ENCODE assay signal across 20 cellular contexts in the genomic region with DNA sequence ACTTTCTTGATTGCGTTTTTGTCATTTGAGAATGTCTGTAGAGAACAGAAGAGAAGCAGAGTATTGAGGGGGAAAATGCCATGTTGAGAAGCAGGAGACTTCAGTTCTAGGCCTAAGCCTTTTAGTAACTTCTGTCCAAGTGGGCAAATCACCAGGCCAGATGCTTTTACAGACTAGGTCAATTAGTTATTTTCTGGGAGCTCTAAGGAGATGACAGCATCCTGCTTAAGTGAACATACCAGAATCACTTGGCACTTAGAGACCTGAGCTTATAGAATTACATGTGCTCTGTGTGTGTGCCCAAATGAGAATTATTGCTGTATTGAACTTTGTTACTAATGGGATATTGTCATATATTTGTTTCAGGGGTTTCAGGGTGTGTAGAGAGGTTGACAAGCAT. TPM values are rescaled to one million over a fixed set of nuclear protein-coding genes. Genes with fewer than 3 reads are reported as not detected.
DNase-seq lines count a peak whose midpoint lies in the region; ATAC-seq and TF ChIP-seq lines count a peak whose summit lies in the region.
"Had no signal": no experiment of that assay in that cellular context is flagged by ENCODE, and none has a peak within 500 bp of the region (broad histone marks: within the 10 kb centered on the region; RNA-seq: fewer than 3 reads in every experiment).

No MANE protein-coding gene starts in this region.

- no peaks in the 10 kb centered on the region for H4K20me1 ChIP-seq in GM23248 (ENCODE audit: insufficient read depth)
- H4K20me1 ChIP-seq in osteoblast (ENCODE audit: insufficient read depth, low read length): no peaks in the 10 kb centered on the region

- H3K4me1 ChIP-seq in GM23248 (ENCODE audit: insufficient read depth): no peaks in the 10 kb centered on the region
- H3K4me1 ChIP-seq in osteoblast (ENCODE audit: insufficient read depth, low read length): no peaks in the 10 kb centered on the region
- H3K4me1 ChIP-seq: HAP-1 had no signal

- no peaks in the 10 kb centered on the region for H3K79me2 ChIP-seq in GM23248 (ENCODE audit: insufficient read depth)
- peaks cover 3% of the 10 kb centered on the region for H3K79me2 ChIP-seq in osteoblast (ENCODE audit: insufficient read depth, low read length)

- 92 to 100% methylated on average over 1 of the region's 1 CpG for WGBS in GM23248 (ENCODE audit: low coverage in 1 of 2, low lambda C conversion rate in 2 of 2, missing lambda C conversion rate in 2 of 2), 2 experiments

- ATAC-seq in GM19035 (IDR thresholded peaks at IDR 0.05; ENCODE audit: unreplicated experiment): no peak
- ATAC-seq: Panc1 had no signal

- no peaks in the 10 kb centered on the region for H3K27me3 ChIP-seq in GM23248 (replicated peaks; ENCODE audit: insufficient read depth)
- H3K27me3 ChIP-seq in osteoblast (ENCODE audit: insufficient read depth, low read length): no peaks in the 10 kb centered on the region

- no peak overlapping the region for H3K4me3 ChIP-seq in AG10803 (ENCODE audit: low read length)
- H3K4me3 ChIP-seq in GM23248: no peak overlapping the region
- H3K4me3 ChIP-seq in osteoblast (ENCODE audit: insufficient read depth, low read length): no peak overlapping the region
- H3K4me3 ChIP-seq: HAP-1 had no signal

- no peaks in the 10 kb centered on the region for H3F3A ChIP-seq in GM23248 (ENCODE audit: insufficient read depth)

- H2AFZ ChIP-seq in GM23248: no peak overlapping the region
- no peak overlapping the region for H2AFZ ChIP-seq in osteoblast (ENCODE audit: low read length)

- no peaks in the 10 kb centered on the region for H3K9me2 ChIP-seq in GM23248 (ENCODE audit: insufficient read depth)

- no peaks in the 10 kb centered on the region; the same call in 1 of the 2 replicates for H3K36me3 ChIP-seq in GM23248 (ENCODE audit: low read depth)
- H3K36me3 ChIP-seq in osteoblast (ENCODE audit: insufficient read depth, low read length): no peaks in the 10 kb centered on the region

- in situ Hi-C loops in GM23248 (cut with MboI): no loop called here

- TF ChIP-seq CTCF in AG10803 (conservative IDR thresholded peaks at IDR 0.05; ENCODE audit: low read length) (no peak), osteoblast (IDR thresholded peaks at IDR 0.05; ENCODE audit: extremely low read depth, low read depth, low read length) (no peak)

- no peak overlapping the region for H3K4me2 ChIP-seq in GM23248 (ENCODE audit: unreplicated experiment)
- no peak overlapping the region for H3K4me2 ChIP-seq in osteoblast (ENCODE audit: insufficient read depth, low read length)
- H3K4me2 ChIP-seq: KMS-11 had no signal

- H3K27ac ChIP-seq in GM23248: peak overlapping the region; percentile 12; the same call in 1 of the 2 replicates
- peak overlapping the region; percentile 56 for H3K27ac ChIP-seq in osteoblast (ENCODE audit: low read depth, low read length)
- H3K27ac ChIP-seq: C4-2B, KMS-11, RWPE1 had no signal

- no peaks in the 10 kb centered on the region for H3K9me3 ChIP-seq in GM23248 (ENCODE audit: low read depth)
- no peaks in the 10 kb centered on the region for H3K9me3 ChIP-seq in osteoblast (ENCODE audit: low read depth, low read length)
- H3K9me3 ChIP-seq: HAP-1 had no signal

- H3K9ac ChIP-seq in GM23248: no peak overlapping the region
- H3K9ac ChIP-seq: KMS-11 had no signal

- DNase-seq in AG10803 (ENCODE audit: low read depth) (peak; percentile 47), GM23248 (no peak), fibroblast of gingiva (ENCODE audit: low read depth) (peak; percentile 67), osteoblast (ENCODE audit: insufficient read length, low spot score, missing footprints) (no peak), NCI-H1105 (lab: John Stamatoyannopoulos, UW) (no peak)
- no peak for DNase-seq in stimulated activated naive CD4-positive, alpha-beta T cell (lab: John Stamatoyannopoulos, UW)
- DNase-seq: CD8-positive, alpha-beta memory T cell; DMS153; GOT3; MM.1S; NCI-H1417; NCI-H1694; NCI-H2081 treated with DMSO at 0.1 percent for 48 hours; SHP77 treated with DMSO at 0.1 percent for 48 hours had no signal

RNA-seq across cellular contexts. Expression of a gene that starts 24.0 kb away (rescaled TPM):
- 24.1 and 35.5 TPM in 2 replicates for total RNA-seq in GM23248 (2014; rRNA removed; shearing (Covaris generic))
- polyA plus RNA-seq in GM23248 (2016; fragmentation: Nextera tagmentation; extraction: Ambion mirVana): 18.3 and 20.4 TPM in 2 replicates
- total RNA-seq in osteoblast: 23.9 and 26.1 TPM in 2 replicates

Comparison
In these comparisons a context has a peak if more than half of its experiments do, and no peak if none do; other contexts are left out.
1. DNase-seq: peak in AG10803 (single experiment) and fibroblast of gingiva (single experiment); none in GM23248 (single experiment), osteoblast (single experiment), stimulated activated naive CD4-positive, alpha-beta T cell (0 of 6) and NCI-H1105 (single experiment).